In genomic region chr15:98493966-98494511, GRCh38 we compare ENCODE assay signal across 17 cellular contexts.
DNase-seq lines count a peak whose midpoint lies in the region; ATAC-seq, FAIRE-seq and TF ChIP-seq lines count a peak whose summit lies in the region.
"Had no signal": no experiment of that assay in that cellular context is flagged by ENCODE, and none has a peak within 500 bp of the region (broad histone marks: within the 10 kb centered on the region; RNA-seq: fewer than 3 reads in every experiment).

No MANE protein-coding gene starts in this region.

- H2BK120ac ChIP-seq in trophoblast cell (ENCODE audit: insufficient read depth, low read length, poor library complexity) = no peak overlapping the region

- DNase-seq in HepG2 (ENCODE audit: low spot score) = no peak
- no peak for DNase-seq in right lobe of liver
- peak; percentile 14 for DNase-seq in SW480 (ENCODE audit: low spot score)
- DNase-seq in trophoblast cell = peak; percentile 88 to 92
- DNase-seq in kidney tubule cell (ENCODE audit: low spot score) = no peak
- no peak for DNase-seq in activated gamma-delta T cell (lab: John Stamatoyannopoulos, UW)
- DNase-seq: ACHN; BE2C; C1 segment of cervical spinal cord; CD4-positive, CD25-positive, alpha-beta regulatory T cell; CD8-positive, alpha-beta memory T cell; COR-L47; DMS 273 treated with DMSO at 0.1 percent for 48 hours; DMS79; GDM1; H9 had no signal

- no peak overlapping the region for H3K4ac ChIP-seq in trophoblast cell (ENCODE audit: low read depth, low read length)

- H3K79me2 ChIP-seq in HepG2 (ENCODE audit: insufficient read depth, low read length) (no peaks in the 10 kb centered on the region), trophoblast cell (ENCODE audit: control insufficient read depth, insufficient read depth, low read length, poor library complexity) (no peaks in the 10 kb centered on the region)

- WGBS in HepG2 (ENCODE audit: low lambda C conversion rate) = 11% methylated on average over 5 of the region's 5 CpGs
- 70% methylated on average over 5 of the region's 5 CpGs for WGBS in right lobe of liver (ENCODE audit: insufficient coverage, low coverage, low lambda C conversion rate, missing lambda C conversion rate)
- no CpG with 5 or more reads among the region's 5 CpGs for WGBS in trophoblast cell (ENCODE audit: extremely low coverage, insufficient coverage, insufficient read length)

- H2AFZ ChIP-seq in HepG2 (ENCODE audit: low read length) = no peak overlapping the region
- no peak overlapping the region for H2AFZ ChIP-seq in trophoblast cell (ENCODE audit: insufficient read depth, low read length, poor library complexity)

- H3K18ac ChIP-seq in trophoblast cell (ENCODE audit: low read length) = no peak overlapping the region

- no peak overlapping the region for H3K23ac ChIP-seq in trophoblast cell (ENCODE audit: low read length)

- TF ChIP-seq EP300 in HepG2 (IDR thresholded peaks at IDR 0.05; ENCODE audit: low read depth in 2 of 2, low read length in 2 of 2) = no peak
- TF ChIP-seq EP300 in HepG2 (CRISPR knock-in tag; IDR thresholded peaks at IDR 0.05; ENCODE audit: borderline replicate concordance) = no peak

- intact Hi-C loops in HepG2 (cut with micrococcal nuclease; ENCODE audit: unreplicated experiment) = no loop called here
- intact Hi-C loops in right lobe of liver (cut with DNase I) = no loop called here

- no peaks in the 10 kb centered on the region for H3K4me1 ChIP-seq in HepG2 (ENCODE audit: insufficient read depth, low read length)
- H3K4me1 ChIP-seq in right lobe of liver = no peaks in the 10 kb centered on the region
- no peaks in the 10 kb centered on the region for H3K4me1 ChIP-seq in trophoblast cell (ENCODE audit: control insufficient read depth in 1 of 2, insufficient read depth in 2 of 2, low read length in 2 of 2)
- H3K4me1 ChIP-seq: BE2C had no signal

- no peak for FAIRE-seq in HepG2 (lab: Jason Lieb, UNC)
- FAIRE-seq: H1 had no signal

- no peak overlapping the region for H3K4me2 ChIP-seq in HepG2 (ENCODE audit: low read depth, low read length)
- H3K4me2 ChIP-seq in trophoblast cell (ENCODE audit: low read length) = no peak overlapping the region

- no peak overlapping the region for H4K91ac ChIP-seq in trophoblast cell (ENCODE audit: low read depth, low read length)

- no peak overlapping the region for H3K14ac ChIP-seq in trophoblast cell (ENCODE audit: low read length)

- no peaks in the 10 kb centered on the region for H3K79me1 ChIP-seq in trophoblast cell (ENCODE audit: low read length)

- H4K12ac ChIP-seq in trophoblast cell (ENCODE audit: low read depth, low read length) = no peak overlapping the region

- H2BK5ac ChIP-seq in trophoblast cell (ENCODE audit: low read depth, low read length, poor library complexity) = no peak overlapping the region

- H3K4me3 ChIP-seq in HepG2 (replicated peaks in 1 of 3; ENCODE audit: insufficient read depth in 1 of 3, low read depth in 2 of 3, low read length in 3 of 3) (no peak overlapping the region), right lobe of liver (no peak overlapping the region), trophoblast cell (ENCODE audit: low read depth, low read length) (no peak overlapping the region)

- H3K9ac ChIP-seq in HepG2 (ENCODE audit: insufficient read depth, low read depth, low read length) = no peak overlapping the region
- H3K9ac ChIP-seq in trophoblast cell (ENCODE audit: low read length) = no peak overlapping the region

- H3K9me3 ChIP-seq in HepG2 (ENCODE audit: low read length) = no peaks in the 10 kb centered on the region
- H3K9me3 ChIP-seq in right lobe of liver = peaks cover 0 to 3% (median 0%) of the 10 kb centered on the region in 4 donors
- peaks cover 6% of the 10 kb centered on the region for H3K9me3 ChIP-seq in trophoblast cell (ENCODE audit: insufficient read depth, low read depth, low read length)
- H3K9me3 ChIP-seq: BE2C had no signal

- H3K27ac ChIP-seq in HepG2 (ENCODE audit: extremely low read length, insufficient read depth, low read length) (no peak overlapping the region), right lobe of liver (no peak overlapping the region), trophoblast cell (ENCODE audit: low read depth, low read length) (no peak overlapping the region)

- no peak for ATAC-seq in HepG2
- no peak for ATAC-seq in right lobe of liver

- no peak for TF ChIP-seq RAD21 in HepG2 (CRISPR knock-in tag; IDR thresholded peaks at IDR 0.05)

- no peak overlapping the region for H2BK12ac ChIP-seq in trophoblast cell (ENCODE audit: low read length)

- no peak overlapping the region for H2AK5ac ChIP-seq in trophoblast cell (ENCODE audit: low read length)

- peaks cover 0 to 1% of the 10 kb centered on the region in 2 experiments; a peak in 1 of 5 replicates for H3K27me3 ChIP-seq in HepG2 (ENCODE audit: control insufficient read depth in 1 of 2, insufficient read depth in 2 of 2, low read length in 2 of 2)
- H3K27me3 ChIP-seq in right lobe of liver = no peaks in the 10 kb centered on the region
- H3K27me3 ChIP-seq in trophoblast cell (ENCODE audit: insufficient read depth, low read length) = no peaks in the 10 kb centered on the region
- H3K27me3 ChIP-seq: BE2C had no signal

- POLR2A ChIA-PET in HepG2 (lab: Yijun Ruan, JAX) = no interaction called here

- H4K8ac ChIP-seq in trophoblast cell (ENCODE audit: low read depth, low read length) = no peak overlapping the region

- in situ Hi-C loops in HepG2 (cut with HindIII; ENCODE audit: extremely low pct_ligation_motif_present, low pct_unique_long_range_greater_than_20kb) = no loop called here

- CTCF ChIA-PET in HepG2 (lab: Yijun Ruan, JAX; ENCODE audit: low intra/inter-chr PET ratio, low total read pairs) = no interaction called here

- H3K36me3 ChIP-seq in HepG2 (replicated peaks in 1 of 2; ENCODE audit: control insufficient read depth in 1 of 2, insufficient read depth in 2 of 2, low read length in 2 of 2) = no peaks in the 10 kb centered on the region
- no peaks in the 10 kb centered on the region for H3K36me3 ChIP-seq in right lobe of liver
- no peaks in the 10 kb centered on the region for H3K36me3 ChIP-seq in trophoblast cell (ENCODE audit: control insufficient read depth in 1 of 2, insufficient read depth in 2 of 2, low read length in 2 of 2)
- H3K36me3 ChIP-seq: BE2C had no signal

- no TSS peak for BruUV-seq in HepG2 (replicated peaks; lab: Mats Ljungman, UMichigan)

- TF ChIP-seq CTCF in HepG2 (CRISPR knock-in tag; IDR thresholded peaks at IDR 0.05) = no peak
- TF ChIP-seq CTCF in right lobe of liver (IDR thresholded peaks at IDR 0.05) = no peak

- TF ChIP-seq POLR2A in HepG2 (IDR thresholded peaks at IDR 0.05; ENCODE audit: insufficient read depth in 1 of 2, low read depth in 2 of 2, low read length in 2 of 2) (no peak), right lobe of liver (IDR thresholded peaks at IDR 0.05) (no peak)

- H4K20me1 ChIP-seq in HepG2 (ENCODE audit: insufficient read depth, low read length) = no peaks in the 10 kb centered on the region

TF ChIP-seq in HepG2, 621 proteins besides CTCF, POLR2A, EP300 and RAD21:
- no peak for TF ChIP-seq ZNF224 (CRISPR knock-in tag; IDR thresholded peaks at IDR 0.05)
- TF ChIP-seq LCORL (IDR thresholded peaks at IDR 0.05) = peak; percentile 51; the same call in 1 of the 2 replicates
- no peak for TF ChIP-seq LCORL (CRISPR knock-in tag; IDR thresholded peaks at IDR 0.05)

Comparison
In these comparisons a context has a peak if more than half of its experiments do, and no peak if none do; other contexts are left out.
1. DNase-seq: peak in SW480 (single experiment) and trophoblast cell (2 of 2); none in HepG2 (single experiment), right lobe of liver (0 of 3), kidney tubule cell (single experiment) and activated gamma-delta T cell (single experiment).